ENCODE assay signal across 17 cellular contexts in the genomic region with DNA sequence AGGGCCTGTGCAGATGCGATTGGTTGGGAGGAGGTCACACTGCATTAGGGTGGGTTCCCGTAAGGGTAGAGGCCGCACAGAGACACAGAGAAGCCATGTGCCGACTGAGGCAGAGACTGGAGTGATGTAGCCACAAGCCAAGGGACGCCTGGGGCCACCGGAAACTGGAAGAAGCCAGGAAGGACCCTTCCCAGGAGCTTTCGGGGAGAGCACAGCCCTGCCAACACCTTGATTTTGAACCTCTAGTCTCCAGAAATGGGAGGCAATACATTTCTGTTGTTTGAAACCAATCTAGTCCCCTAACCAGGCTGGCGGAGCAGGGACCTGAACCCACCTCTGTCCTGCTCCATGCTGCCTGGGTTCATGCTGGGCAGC. TPM values are rescaled to one million over a fixed set of nuclear protein-coding genes. Genes with fewer than 3 reads are reported as not detected.
DNase-seq lines count a peak whose midpoint lies in the region; ATAC-seq, FAIRE-seq and TF ChIP-seq lines count a peak whose summit lies in the region.
"Had no signal": no experiment of that assay in that cellular context is flagged by ENCODE, and none has a peak within 500 bp of the region (broad histone marks: within the 10 kb centered on the region; RNA-seq: fewer than 3 reads in every experiment).

No MANE protein-coding gene starts in this region.

- H3K27me3 ChIP-seq in HepG2 (ENCODE audit: control insufficient read depth in 1 of 2, insufficient read depth in 2 of 2, low read length in 2 of 2) (peaks cover 1 to 9% of the 10 kb centered on the region in 2 experiments; a peak in 4 of 5 replicates), right lobe of liver (no peaks in the 10 kb centered on the region), Peyer's patch (no peaks in the 10 kb centered on the region), K562 (ENCODE audit: control insufficient read depth in 2 of 2, insufficient read depth in 2 of 2, low read length in 2 of 2) (no peaks in the 10 kb centered on the region)

- H3K36me3 ChIP-seq in HepG2 (replicated peaks in 1 of 2; ENCODE audit: control insufficient read depth in 1 of 2, insufficient read depth in 2 of 2, low read length in 2 of 2) (no peaks in the 10 kb centered on the region), right lobe of liver (no peaks in the 10 kb centered on the region), Peyer's patch (no peaks in the 10 kb centered on the region), K562 (ENCODE audit: control insufficient read depth, insufficient read depth, low read length) (peaks cover 4% of the 10 kb centered on the region; the same call in 2 of the 3 replicates)
- H3K36me3 ChIP-seq: BE2C, lower lobe of right lung had no signal

- POLR2A ChIA-PET in HepG2 (lab: Yijun Ruan, JAX): no interaction called here
- POLR2A ChIA-PET in K562 (lab: Yijun Ruan, JAX): interaction anchor here (0.7 kb wide), 2 partner anchors 1192 to 1458 kb away, joined by 3 read pairs; no protein-coding TSS in a partner anchor

- H2AFZ ChIP-seq in HepG2 (ENCODE audit: low read length): no peak overlapping the region
- H2AFZ ChIP-seq in K562 (ENCODE audit: low read depth, low read length): peak overlapping the region; percentile 60; the same call in 1 of the 2 replicates
- H2AFZ ChIP-seq: GM23248 had no signal

- intact Hi-C loops in HepG2 (cut with micrococcal nuclease; ENCODE audit: unreplicated experiment) (no loop called here), right lobe of liver (cut with DNase I) (no loop called here), K562 (cut with micrococcal nuclease) (no loop called here)

- no peak for FAIRE-seq in HepG2 (lab: Jason Lieb, UNC)
- no peak for FAIRE-seq in K562 (lab: Jason Lieb, UNC)

- H3K79me2 ChIP-seq in HepG2 (ENCODE audit: insufficient read depth, low read length): no peaks in the 10 kb centered on the region
- H3K79me2 ChIP-seq in K562 (ENCODE audit: control insufficient read depth, insufficient read depth, low read length): no peaks in the 10 kb centered on the region

- in situ Hi-C loops in HepG2 (cut with HindIII; ENCODE audit: extremely low pct_ligation_motif_present, low pct_unique_long_range_greater_than_20kb) (no loop called here), K562 (cut with MboI) (no loop called here)

- CTCF ChIA-PET in HepG2 (lab: Yijun Ruan, JAX; ENCODE audit: low intra/inter-chr PET ratio, low total read pairs): no interaction called here
- CTCF ChIA-PET in K562 (lab: Yijun Ruan, JAX; ENCODE audit: low intra/inter-chr PET ratio): no interaction called here

- H3K4me2 ChIP-seq in HepG2 (ENCODE audit: low read depth, low read length): peak overlapping the region; percentile 69; the same call in 1 of the 2 replicates
- H3K4me2 ChIP-seq in K562 (ENCODE audit: insufficient read depth, low read length): no peak overlapping the region; the same call in 1 of the 2 replicates

- H3K9me1 ChIP-seq in K562 (ENCODE audit: control insufficient read depth, insufficient read depth, low read length): peaks cover 3% of the 10 kb centered on the region

- BruUV-seq in HepG2 (replicated peaks; lab: Mats Ljungman, UMichigan): no TSS peak
- BruUV-seq in K562 (replicated peaks; lab: Mats Ljungman, UMichigan): no TSS peak

- H3K4me1 ChIP-seq in HepG2 (ENCODE audit: insufficient read depth, low read length): peaks cover 19% of the 10 kb centered on the region
- no peaks in the 10 kb centered on the region for H3K4me1 ChIP-seq in right lobe of liver
- no peaks in the 10 kb centered on the region for H3K4me1 ChIP-seq in Peyer's patch
- H3K4me1 ChIP-seq in K562 (replicated peaks in 1 of 2; ENCODE audit: control insufficient read depth in 2 of 2, insufficient read depth in 2 of 2, low read length in 2 of 2): peaks cover 11 to 20% of the 10 kb centered on the region in 2 experiments; a peak in 4 of 5 replicates
- H3K4me1 ChIP-seq: BE2C, lower lobe of right lung, psoas muscle had no signal

- no peak for TF ChIP-seq RAD21 in HepG2 (CRISPR knock-in tag; IDR thresholded peaks at IDR 0.05)
- TF ChIP-seq RAD21 in K562 (CRISPR knock-in tag; conservative IDR thresholded peaks at IDR 0.05 in 1 of 2, IDR thresholded peaks at IDR 0.05 in 1 of 2): no peak

- TF ChIP-seq CTCF in HepG2 (CRISPR knock-in tag; IDR thresholded peaks at IDR 0.05) (no peak), right lobe of liver (IDR thresholded peaks at IDR 0.05) (no peak), Peyer's patch (IDR thresholded peaks at IDR 0.05) (no peak), K562 (IDR thresholded peaks at IDR 0.05 in 2 of 3, conservative IDR thresholded peaks at IDR 0.05 in 1 of 3; ENCODE audit: insufficient read depth in 2 of 3, low read depth in 1 of 3, low read length in 3 of 3) (no peak)

- TF ChIP-seq POLR2A in HepG2 (IDR thresholded peaks at IDR 0.05; ENCODE audit: insufficient read depth in 1 of 2, low read depth in 2 of 2, low read length in 2 of 2) (no peak), right lobe of liver (IDR thresholded peaks at IDR 0.05) (no peak), Peyer's patch (IDR thresholded peaks at IDR 0.05) (no peak), K562 (conservative IDR thresholded peaks at IDR 0.05) (no peak)

- peak overlapping the region; percentile 97 to 99 for H3K27ac Mint-ChIP-seq in stimulated activated naive CD8-positive, alpha-beta T cell treated with anti-CD3 and anti-CD28 coated beads, Interleukin-15, amount 100 ng/mL, for 72 hours
- H3K27ac Mint-ChIP-seq: nephron progenitor cell had no signal

- TF ChIP-seq EP300 in HepG2 (IDR thresholded peaks at IDR 0.05; ENCODE audit: low read depth in 2 of 2, low read length in 2 of 2) (no peak), HepG2 (CRISPR knock-in tag; IDR thresholded peaks at IDR 0.05; ENCODE audit: borderline replicate concordance) (no peak), K562 (IDR thresholded peaks at IDR 0.05; ENCODE audit: low read length) (no peak)

- H3K27me3 Mint-ChIP-seq in stimulated activated naive CD8-positive, alpha-beta T cell treated with anti-CD3 and anti-CD28 coated beads, Interleukin-15, amount 100 ng/mL, for 72 hours: no peaks in the 10 kb centered on the region

- H3K9ac ChIP-seq in HepG2 (ENCODE audit: insufficient read depth, low read depth, low read length) (no peak overlapping the region), K562 (ENCODE audit: insufficient read depth in 1 of 2, low read depth in 2 of 2, low read length in 2 of 2) (no peak overlapping the region)
- H3K9ac ChIP-seq: GM23248 had no signal

- WGBS in HepG2 (ENCODE audit: low lambda C conversion rate): 73% methylated on average over 8 of the region's 8 CpGs
- 100% methylated on average over 1 of the region's 8 CpGs for WGBS in right lobe of liver (ENCODE audit: insufficient coverage, low coverage, low lambda C conversion rate, missing lambda C conversion rate)
- 61% methylated on average over 8 of the region's 8 CpGs for WGBS in K562 (ENCODE audit: insufficient coverage, low coverage, missing lambda C conversion rate)

- H3K4me1 Mint-ChIP-seq in stimulated activated naive CD8-positive, alpha-beta T cell treated with anti-CD3 and anti-CD28 coated beads, Interleukin-15, amount 100 ng/mL, for 72 hours: peaks cover 7% of the 10 kb centered on the region

- ATAC-seq in HepG2 (no peak), right lobe of liver (no peak), K562 (no peak)
- ATAC-seq in stimulated activated naive CD8-positive, alpha-beta T cell treated with anti-CD3 and anti-CD28 coated beads, Interleukin-15, amount 100 ng/mL, for 72 hours: no peak
- ATAC-seq: psoas muscle had no signal

- peak overlapping the region; percentile 76 to 78 for H3K4me3 Mint-ChIP-seq in stimulated activated naive CD8-positive, alpha-beta T cell treated with anti-CD3 and anti-CD28 coated beads, Interleukin-15, amount 100 ng/mL, for 72 hours
- H3K4me3 Mint-ChIP-seq: nephron progenitor cell had no signal

- DNase-seq in HepG2 (ENCODE audit: low spot score) (no peak), right lobe of liver (no peak), Peyer's patch (peak in 1 of 3 donors; percentile 43), K562 (ENCODE audit: extremely low read depth in 1 of 4, low spot score in 3 of 4) (no peak), NCI-H1694 (lab: John Stamatoyannopoulos, UW) (no peak), NCI-H2196 treated with DMSO at 0.1 percent for 48 hours (lab: John Stamatoyannopoulos, UW; ENCODE audit: unreplicated experiment) (no peak), midbrain (lab: John Stamatoyannopoulos, UW) (no peak)
- no peak for DNase-seq in stimulated activated naive CD8-positive, alpha-beta T cell treated with anti-CD3 and anti-CD28 coated beads, Interleukin-15, amount 100 ng/mL, for 72 hours
- DNase-seq: BE2C, DMS153, lower lobe of right lung, NCI-H1930, NCI-H510A treated with DMSO at 0.1 percent for 48 hours, nephron progenitor cell, psoas muscle had no signal

- no peaks in the 10 kb centered on the region for H3K9me3 ChIP-seq in HepG2 (ENCODE audit: low read length)
- H3K9me3 ChIP-seq in right lobe of liver: no peaks in the 10 kb centered on the region
- no peaks in the 10 kb centered on the region for H3K9me3 ChIP-seq in Peyer's patch
- no peaks in the 10 kb centered on the region for H3K9me3 ChIP-seq in K562 (replicated peaks; ENCODE audit: control insufficient read depth, insufficient read depth, low read depth, low read length)
- H3K9me3 ChIP-seq: BE2C, lower lobe of right lung, psoas muscle had no signal

- H3K9me3 Mint-ChIP-seq in stimulated activated naive CD8-positive, alpha-beta T cell treated with anti-CD3 and anti-CD28 coated beads, Interleukin-15, amount 100 ng/mL, for 72 hours: peaks cover 2 to 4% of the 10 kb centered on the region in 2 donors
- H3K9me3 Mint-ChIP-seq: nephron progenitor cell had no signal

- H4K20me1 ChIP-seq in HepG2 (ENCODE audit: insufficient read depth, low read length) (no peaks in the 10 kb centered on the region), K562 (replicated peaks; ENCODE audit: control insufficient read depth, insufficient read depth, low read length) (no peaks in the 10 kb centered on the region; the same call in 1 of the 2 replicates)

- H3K27ac ChIP-seq in HepG2 (ENCODE audit: extremely low read length, insufficient read depth, low read length): no peak overlapping the region
- H3K27ac ChIP-seq in right lobe of liver: no peak overlapping the region
- peak overlapping the region; percentile 8 to 62 (median 52) for H3K27ac ChIP-seq in Peyer's patch
- H3K27ac ChIP-seq in K562 (ENCODE audit: extremely low read depth, low read depth, low read length): no peak overlapping the region; the same call in 2 of the 3 replicates
- H3K27ac ChIP-seq: GM23248, lower lobe of right lung, psoas muscle had no signal

- H3K4me3 ChIP-seq in HepG2 (replicated peaks in 1 of 3; ENCODE audit: insufficient read depth in 1 of 3, low read depth in 2 of 3, low read length in 3 of 3): peak overlapping the region in 1 of 3 experiments; percentile 38; a peak in 1 of 6 replicates
- no peak overlapping the region for H3K4me3 ChIP-seq in right lobe of liver
- no peak overlapping the region for H3K4me3 ChIP-seq in Peyer's patch
- no peak overlapping the region for H3K4me3 ChIP-seq in K562
- H3K4me3 ChIP-seq: GM23248, lower lobe of right lung, psoas muscle had no signal

RNA-seq across cellular contexts. Expression of gene UBASH3A, which starts 10.8 kb away (rescaled TPM):
- total RNA-seq in HepG2 (2016; rRNA removed; fragmentation: Illumina TruSeq; extraction: Trizol) (not detected in 2 replicates), right lobe of liver (under 1 TPM; 0.12 to 0.50 (median 0.15) TPM), Peyer's patch (10 to 100 TPM in 1 of 4 donors, 1 to 10 TPM in 3; 3.9 to 14.0 (median 5.3) TPM), K562 (2014; rRNA removed) (1.4 and 2.9 TPM in 2 replicates), K562 (2014; rRNA removed; fragmentation: Illumina TruSeq; extraction: Trizol) (0.35 and 0.47 TPM in 2 replicates), K562 (2015; rRNA removed; fragmentation: Illumina TruSeq; extraction: Trizol) (0.90 and 1.1 TPM in 2 replicates), K562 (2021) (1.5 and 1.8 TPM in 2 replicates)
- not detected in 2 replicates for total RNA-seq in HepG2 (2016; cell fraction: cytosol; rRNA removed; fragmentation: Illumina TruSeq; extraction: Trizol; ENCODE audit: low read depth)
- not detected in 2 replicates for total RNA-seq in HepG2 (2016; cell fraction: insoluble cytoplasmic fraction; rRNA removed; fragmentation: Illumina TruSeq; extraction: Trizol)
- total RNA-seq in HepG2 (2016; cell fraction: membrane; rRNA removed; fragmentation: Illumina TruSeq; extraction: Trizol): not detected in 2 replicates
- total RNA-seq in HepG2 (2016; cell fraction: nucleus; rRNA removed; fragmentation: Illumina TruSeq; extraction: Trizol): not detected in 2 replicates
- polyA plus RNA-seq in HepG2 (2011; rRNA removed) (0.03 TPM in 1 of 2 replicates, not detected in the other), K562 (2011; rRNA removed) (1.4 and 4.4 TPM in 2 replicates), K562 (2014; fragmentation: Illumina TruSeq; extraction: Trizol) (1.1 and 1.4 TPM in 2 replicates), K562 (2014; fragmentation: Nextera tagmentation; extraction: Ambion mirVana) (under 1 TPM; 0.23 to 0.25 TPM), K562 (2014; rRNA removed) (1.0 and 1.4 TPM in 2 replicates)
- polyA plus RNA-seq in HepG2 (2011; cell fraction: cytosol; rRNA removed): not detected in 2 replicates
- polyA plus RNA-seq in HepG2 (2011; cell fraction: nucleus; rRNA removed): 0.14 TPM in 1 of 2 replicates, not detected in the other
- not detected in 2 replicates for polyA plus RNA-seq in HepG2 (2012)
- polyA plus RNA-seq in HepG2 (2016; cell fraction: cytosol; fragmentation: Illumina TruSeq; extraction: Trizol; ENCODE audit: low read depth): not detected in 2 replicates
- not detected in 2 replicates for polyA plus RNA-seq in HepG2 (2016; cell fraction: insoluble cytoplasmic fraction; fragmentation: Illumina TruSeq; extraction: Trizol; ENCODE audit: low read depth)
- not detected in 2 replicates for polyA plus RNA-seq in HepG2 (2016; cell fraction: membrane; fragmentation: Illumina TruSeq; extraction: Trizol; ENCODE audit: low read depth)
- not detected in 2 replicates for polyA plus RNA-seq in HepG2 (2016; cell fraction: nucleus; fragmentation: Illumina TruSeq; extraction: Trizol; ENCODE audit: insufficient read depth, low read depth)
- 0.05 and 0.24 TPM in 2 replicates for polyA minus RNA-seq in HepG2 (2011; rRNA and poly(A)+ RNA removed; ENCODE audit: low replicate concordance)
- not detected in 2 replicates for polyA minus RNA-seq in HepG2 (2011; cell fraction: cytosol; rRNA and poly(A)+ RNA removed)
- polyA minus RNA-seq in HepG2 (2011; cell fraction: nucleus; rRNA and poly(A)+ RNA removed): not detected in 2 replicates
- total RNA-seq in K562 (2011; cell fraction: chromatin; rRNA removed; ENCODE audit: low replicate concordance): 1.1 and 3.3 TPM in 2 replicates
- total RNA-seq in K562 (2011; cell fraction: nucleolus; rRNA removed): 3.2 and 3.8 TPM in 2 replicates
- total RNA-seq in K562 (2011; cell fraction: nucleoplasm; rRNA removed): 1.0 and 2.0 TPM in 2 replicates
- polyA plus RNA-seq in K562 (2011; cell fraction: cytosol; rRNA removed): 2.1 and 4.7 TPM in 2 replicates
- polyA plus RNA-seq in K562 (2011; cell fraction: nucleus; rRNA removed): 24.2 and 29.1 TPM in 2 replicates
- polyA plus RNA-seq in K562 (2012): 1.1 and 1.5 TPM in 2 replicates
- polyA minus RNA-seq in K562 (2011; rRNA and poly(A)+ RNA removed): 1.4 and 2.2 TPM in 2 replicates
- polyA minus RNA-seq in K562 (2011; cell fraction: cytosol; rRNA and poly(A)+ RNA removed): 1.3 and 3.1 TPM in 2 replicates
- 7.9 and 15.2 TPM in 2 replicates for polyA minus RNA-seq in K562 (2011; cell fraction: nucleus; rRNA and poly(A)+ RNA removed)
- total RNA-seq: fibroblast of lung, GM23248 had no signal
- polyA plus RNA-seq: fibroblast of lung, GM23248 had no signal

RNA-seq across cellular contexts. Expression of gene TMPRSS3, which starts 18.7 kb away (rescaled TPM):
- total RNA-seq in HepG2 (2016; rRNA removed; fragmentation: Illumina TruSeq; extraction: Trizol): 2.8 and 3.5 TPM in 2 replicates
- total RNA-seq in HepG2 (2016; cell fraction: cytosol; rRNA removed; fragmentation: Illumina TruSeq; extraction: Trizol; ENCODE audit: low read depth): 3.0 and 3.4 TPM in 2 replicates
- 3.4 and 4.2 TPM in 2 replicates for total RNA-seq in HepG2 (2016; cell fraction: insoluble cytoplasmic fraction; rRNA removed; fragmentation: Illumina TruSeq; extraction: Trizol)
- total RNA-seq in HepG2 (2016; cell fraction: membrane; rRNA removed; fragmentation: Illumina TruSeq; extraction: Trizol): 4.9 and 6.4 TPM in 2 replicates
- total RNA-seq in HepG2 (2016; cell fraction: nucleus; rRNA removed; fragmentation: Illumina TruSeq; extraction: Trizol): 2.5 and 3.0 TPM in 2 replicates
- 16.9 and 17.8 TPM in 2 replicates for polyA plus RNA-seq in HepG2 (2011; rRNA removed)
- 14.6 and 15.1 TPM in 2 replicates for polyA plus RNA-seq in HepG2 (2011; cell fraction: cytosol; rRNA removed)
- 14.6 and 14.7 TPM in 2 replicates for polyA plus RNA-seq in HepG2 (2011; cell fraction: nucleus; rRNA removed)
- 3.3 and 13.6 TPM in 2 replicates for polyA plus RNA-seq in HepG2 (2012)
- polyA plus RNA-seq in HepG2 (2016; cell fraction: cytosol; fragmentation: Illumina TruSeq; extraction: Trizol; ENCODE audit: low read depth): 3.5 and 4.6 TPM in 2 replicates
- 4.4 and 4.5 TPM in 2 replicates for polyA plus RNA-seq in HepG2 (2016; cell fraction: insoluble cytoplasmic fraction; fragmentation: Illumina TruSeq; extraction: Trizol; ENCODE audit: low read depth)
- polyA plus RNA-seq in HepG2 (2016; cell fraction: membrane; fragmentation: Illumina TruSeq; extraction: Trizol; ENCODE audit: low read depth): 4.1 and 5.4 TPM in 2 replicates
- 2.8 and 4.3 TPM in 2 replicates for polyA plus RNA-seq in HepG2 (2016; cell fraction: nucleus; fragmentation: Illumina TruSeq; extraction: Trizol; ENCODE audit: insufficient read depth, low read depth)
- 16.7 and 58.0 TPM in 2 replicates for polyA minus RNA-seq in HepG2 (2011; rRNA and poly(A)+ RNA removed; ENCODE audit: low replicate concordance)
- 4.6 and 6.1 TPM in 2 replicates for polyA minus RNA-seq in HepG2 (2011; cell fraction: cytosol; rRNA and poly(A)+ RNA removed)
- 7.6 and 14.0 TPM in 2 replicates for polyA minus RNA-seq in HepG2 (2011; cell fraction: nucleus; rRNA and poly(A)+ RNA removed)
- under 1 TPM; 0.22 to 0.97 (median 0.71) TPM for total RNA-seq in right lobe of liver
- total RNA-seq in Peyer's patch: 1 to 10 TPM in 1 of 4 donors, under 1 TPM in 1, not detected in 2; 0.54 to 2.5 TPM
- total RNA-seq in K562 (2011; cell fraction: chromatin; rRNA removed; ENCODE audit: low replicate concordance): 0.21 TPM in 1 of 2 replicates, not detected in the other
- not detected in 2 replicates for total RNA-seq in K562 (2011; cell fraction: nucleolus; rRNA removed)
- total RNA-seq in K562 (2011; cell fraction: nucleoplasm; rRNA removed): not detected in 2 replicates
- not detected in 2 replicates for total RNA-seq in K562 (2014; rRNA removed)
- not detected in 2 replicates for total RNA-seq in K562 (2014; rRNA removed; fragmentation: Illumina TruSeq; extraction: Trizol)
- total RNA-seq in K562 (2015; rRNA removed; fragmentation: Illumina TruSeq; extraction: Trizol): not detected in 2 replicates
- total RNA-seq in K562 (2021): not detected in 2 replicates
- 0.04 and 0.07 TPM in 2 replicates for polyA plus RNA-seq in K562 (2011; rRNA removed)
- 0.13 and 0.25 TPM in 2 replicates for polyA plus RNA-seq in K562 (2011; cell fraction: cytosol; rRNA removed)
- 0.18 TPM in 2 replicates for polyA plus RNA-seq in K562 (2011; cell fraction: nucleus; rRNA removed)
- 0.03 and 0.04 TPM in 2 replicates for polyA plus RNA-seq in K562 (2012)
- polyA plus RNA-seq in K562 (2014; fragmentation: Illumina TruSeq; extraction: Trizol): not detected in 2 replicates
- not detected for polyA plus RNA-seq in K562 (2014; fragmentation: Nextera tagmentation; extraction: Ambion mirVana)
- not detected in 2 replicates for polyA plus RNA-seq in K562 (2014; rRNA removed)
- not detected in 2 replicates for polyA minus RNA-seq in K562 (2011; rRNA and poly(A)+ RNA removed)
- polyA minus RNA-seq in K562 (2011; cell fraction: cytosol; rRNA and poly(A)+ RNA removed): 2.2 TPM in 1 of 2 replicates, not detected in the other
- 1.1 TPM in 1 of 2 replicates, not detected in the other for polyA minus RNA-seq in K562 (2011; cell fraction: nucleus; rRNA and poly(A)+ RNA removed)
- total RNA-seq: fibroblast of lung, GM23248 had no signal
- polyA plus RNA-seq: fibroblast of lung, GM23248, psoas muscle had no signal

RNA-seq across cellular contexts. Expression of gene TFF1, which starts 48.2 kb away (rescaled TPM):
- total RNA-seq in HepG2 (2016; rRNA removed; fragmentation: Illumina TruSeq; extraction: Trizol) (0.24 TPM in 1 of 2 replicates, not detected in the other), right lobe of liver (not detected), Peyer's patch (100 to 1,000 TPM in 2 of 4 donors, 10 to 100 TPM in 1, not detected in 1; 32.4 to 136 (median 103) TPM), K562 (2014; rRNA removed) (not detected in 2 replicates), K562 (2014; rRNA removed; fragmentation: Illumina TruSeq; extraction: Trizol) (not detected in 2 replicates), K562 (2015; rRNA removed; fragmentation: Illumina TruSeq; extraction: Trizol) (not detected in 2 replicates), K562 (2021) (0.31 and 0.98 TPM in 2 replicates)
- 0.61 and 1.5 TPM in 2 replicates for total RNA-seq in HepG2 (2016; cell fraction: cytosol; rRNA removed; fragmentation: Illumina TruSeq; extraction: Trizol; ENCODE audit: low read depth)
- 0.32 and 0.42 TPM in 2 replicates for total RNA-seq in HepG2 (2016; cell fraction: insoluble cytoplasmic fraction; rRNA removed; fragmentation: Illumina TruSeq; extraction: Trizol)
- total RNA-seq in HepG2 (2016; cell fraction: membrane; rRNA removed; fragmentation: Illumina TruSeq; extraction: Trizol): 0.40 TPM in 1 of 2 replicates, not detected in the other
- 1.5 TPM in 1 of 2 replicates, not detected in the other for total RNA-seq in HepG2 (2016; cell fraction: nucleus; rRNA removed; fragmentation: Illumina TruSeq; extraction: Trizol)
- polyA plus RNA-seq in HepG2 (2011; rRNA removed) (19.4 and 47.1 TPM in 2 replicates), K562 (2011; rRNA removed) (not detected in 2 replicates), K562 (2014; fragmentation: Illumina TruSeq; extraction: Trizol) (not detected in 2 replicates), K562 (2014; fragmentation: Nextera tagmentation; extraction: Ambion mirVana) (not detected), K562 (2014; rRNA removed) (not detected in 2 replicates)
- 45.3 and 80.6 TPM in 2 replicates for polyA plus RNA-seq in HepG2 (2011; cell fraction: cytosol; rRNA removed)
- polyA plus RNA-seq in HepG2 (2011; cell fraction: nucleus; rRNA removed): 4.4 and 17.6 TPM in 2 replicates
- polyA plus RNA-seq in HepG2 (2012): 19.3 and 58.1 TPM in 2 replicates
- polyA plus RNA-seq in HepG2 (2016; cell fraction: cytosol; fragmentation: Illumina TruSeq; extraction: Trizol; ENCODE audit: low read depth): 0.68 TPM in 2 replicates
- polyA plus RNA-seq in HepG2 (2016; cell fraction: insoluble cytoplasmic fraction; fragmentation: Illumina TruSeq; extraction: Trizol; ENCODE audit: low read depth): 0.52 TPM in 1 of 2 replicates, not detected in the other
- not detected in 2 replicates for polyA plus RNA-seq in HepG2 (2016; cell fraction: membrane; fragmentation: Illumina TruSeq; extraction: Trizol; ENCODE audit: low read depth)
- 2.2 TPM in 1 of 2 replicates, not detected in the other for polyA plus RNA-seq in HepG2 (2016; cell fraction: nucleus; fragmentation: Illumina TruSeq; extraction: Trizol; ENCODE audit: insufficient read depth, low read depth)
- polyA minus RNA-seq in HepG2 (2011; rRNA and poly(A)+ RNA removed; ENCODE audit: low replicate concordance): 9.8 and 15.5 TPM in 2 replicates
- 9.1 and 13.9 TPM in 2 replicates for polyA minus RNA-seq in HepG2 (2011; cell fraction: cytosol; rRNA and poly(A)+ RNA removed)
- polyA minus RNA-seq in HepG2 (2011; cell fraction: nucleus; rRNA and poly(A)+ RNA removed): 1.3 and 4.1 TPM in 2 replicates
- not detected in 2 replicates for total RNA-seq in K562 (2011; cell fraction: chromatin; rRNA removed; ENCODE audit: low replicate concordance)
- total RNA-seq in K562 (2011; cell fraction: nucleolus; rRNA removed): not detected in 2 replicates
- not detected in 2 replicates for total RNA-seq in K562 (2011; cell fraction: nucleoplasm; rRNA removed)
- polyA plus RNA-seq in K562 (2011; cell fraction: cytosol; rRNA removed): 0.37 TPM in 1 of 2 replicates, not detected in the other
- not detected in 2 replicates for polyA plus RNA-seq in K562 (2011; cell fraction: nucleus; rRNA removed)
- 0.43 TPM in 1 of 2 replicates, not detected in the other for polyA plus RNA-seq in K562 (2012)
- not detected in 2 replicates for polyA minus RNA-seq in K562 (2011; rRNA and poly(A)+ RNA removed)
- not detected in 2 replicates for polyA minus RNA-seq in K562 (2011; cell fraction: cytosol; rRNA and poly(A)+ RNA removed)
- polyA minus RNA-seq in K562 (2011; cell fraction: nucleus; rRNA and poly(A)+ RNA removed): not detected in 2 replicates
- total RNA-seq: fibroblast of lung, GM23248, lower lobe of right lung, psoas muscle had no signal
- polyA plus RNA-seq: fibroblast of lung, GM23248 had no signal

Comparison
In these comparisons a context has a peak if more than half of its experiments do, and no peak if none do; other contexts are left out.
1. H3K27ac ChIP-seq: peak in Peyer's patch (4 of 4); none in HepG2 (single experiment), right lobe of liver (0 of 3) and K562 (single experiment).